In the genomic region with DNA sequence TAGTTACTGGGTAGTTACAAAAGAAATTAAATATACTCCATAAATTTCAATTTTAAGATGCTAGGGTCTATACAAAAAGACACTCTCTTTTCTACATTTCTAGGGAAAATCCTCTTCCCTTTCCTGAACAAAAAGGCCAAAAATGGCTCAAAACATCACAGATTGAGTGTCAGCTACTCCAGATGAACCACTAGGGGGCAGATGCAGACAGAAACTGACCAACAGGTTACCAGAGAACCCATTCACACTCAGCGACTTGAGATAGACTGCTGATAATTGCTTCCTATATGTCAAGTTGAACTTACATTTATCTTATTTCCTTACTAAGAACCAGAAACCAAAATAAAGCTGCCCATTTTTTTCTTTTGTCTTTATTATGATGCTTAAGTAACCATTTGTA, we compare ENCODE assay signal across 9 cellular contexts.
A peak's percentile ranks its signal among the peaks of the same experiment; 100 is the strongest.
DNase-seq lines count a peak whose midpoint lies in the region; ATAC-seq and TF ChIP-seq lines count a peak whose summit lies in the region.
"Had no signal": no experiment of that assay in that cellular context is flagged by ENCODE, and none has a peak within 500 bp of the region (broad histone marks: within the 10 kb centered on the region; RNA-seq: fewer than 3 reads in every experiment).

No MANE protein-coding gene starts in this region.

- H4K20me1 ChIP-seq in GM23338 (replicated peaks; ENCODE audit: insufficient read depth) = no peaks in the 10 kb centered on the region

- no peak overlapping the region for H3K27ac ChIP-seq in C4-2B
- H3K27ac ChIP-seq in GM23338 (ENCODE audit: low read depth) = no peak overlapping the region
- no peak overlapping the region for H3K27ac ChIP-seq in tibial nerve
- H3K27ac ChIP-seq: coronary artery had no signal

- 39 to 73% methylated on average over 1 of the region's 1 CpG for WGBS in tibial nerve, 2 donors

- peaks cover 2% of the 10 kb centered on the region; the same call in 2 of the 3 replicates for H3K9me3 Mint-ChIP-seq in GM23338

- TF ChIP-seq POLR2A in tibial nerve (IDR thresholded peaks at IDR 0.05) = no peak

- peaks cover 6% of the 10 kb centered on the region for H3K27me3 Mint-ChIP-seq in GM23338 (ENCODE audit: insufficient read depth, low read depth, poor library complexity)

- no peak overlapping the region for H3K4me3 Mint-ChIP-seq in GM23338

- no peak overlapping the region for H2AFZ ChIP-seq in GM23338

- no peaks in the 10 kb centered on the region for H3K9me3 ChIP-seq in tibial nerve

- H3K36me3 ChIP-seq in GM23338 (ENCODE audit: insufficient read depth) (no peaks in the 10 kb centered on the region), tibial nerve (no peaks in the 10 kb centered on the region)

- peak; percentile 55 for TF ChIP-seq CTCF in C4-2B (conservative IDR thresholded peaks at IDR 0.05)
- TF ChIP-seq CTCF in GM23338 (conservative IDR thresholded peaks at IDR 0.05; ENCODE audit: low read depth in 2 of 2) = peak; percentile 65 to 71
- peak in 1 of 5 experiments; percentile 9 for TF ChIP-seq CTCF in tibial nerve (IDR thresholded peaks at IDR 0.05)
- TF ChIP-seq CTCF in omental fat pad (IDR thresholded peaks at IDR 0.05) = no peak

- no peak for TF ChIP-seq EP300 in tibial nerve (IDR thresholded peaks at IDR 0.05)

- H3K27ac Mint-ChIP-seq in GM23338 = no peak overlapping the region

- H3K36me3 Mint-ChIP-seq in GM23338 (ENCODE audit: low read depth) = no peaks in the 10 kb centered on the region

- H3K27me3 ChIP-seq in GM23338 (ENCODE audit: insufficient read depth) (no peaks in the 10 kb centered on the region), tibial nerve (no peaks in the 10 kb centered on the region)

- H3F3A ChIP-seq in GM23338 (replicated peaks; ENCODE audit: low read depth) = no peaks in the 10 kb centered on the region

- no peaks in the 10 kb centered on the region for H3K4me1 Mint-ChIP-seq in GM23338

- H3K4me1 ChIP-seq in GM23338 (ENCODE audit: insufficient read depth) = no peaks in the 10 kb centered on the region
- no peaks in the 10 kb centered on the region for H3K4me1 ChIP-seq in tibial nerve

- ATAC-seq in GM23338 (no peak), omental fat pad (ENCODE audit: low FRiP score) (no peak), GM21447 (IDR thresholded peaks at IDR 0.05; ENCODE audit: unreplicated experiment) (no peak)

- no peaks in the 10 kb centered on the region for H3K79me2 ChIP-seq in GM23338 (replicated peaks; ENCODE audit: insufficient read depth)

- no peak overlapping the region for H3K4me2 ChIP-seq in GM23338

- H3K4me3 ChIP-seq in GM23338 = no peak overlapping the region
- H3K4me3 ChIP-seq in tibial nerve = no peak overlapping the region
- H3K4me3 ChIP-seq: coronary artery had no signal

- DNase-seq in GM23338 (ENCODE audit: low spot score) (peak; percentile 56), SK-N-DZ (ENCODE audit: low spot score) (peak; percentile 24), iPS-NIHi7 (ENCODE audit: extremely low spot score) (peak; percentile 73), tibial nerve (ENCODE audit: low spot score in 2 of 2) (no peak), omental fat pad (ENCODE audit: low spot score) (no peak), NCI-H226 (no peak)

- no peaks in the 10 kb centered on the region; the same call in 1 of the 2 replicates for H3K9me2 ChIP-seq in GM23338 (ENCODE audit: insufficient read depth)

TF ChIP-seq in GM23338, 12 proteins besides CTCF, POLR2A, EP300 and RAD21 (continues in another document):
- TF ChIP-seq NANOG (IDR thresholded peaks at IDR 0.05; ENCODE audit: borderline replicate concordance) = no peak
- TF ChIP-seq JUNB (IDR thresholded peaks at IDR 0.05; ENCODE audit: unreplicated experiment) = no peak
- no peak for TF ChIP-seq EZH2 (IDR thresholded peaks at IDR 0.05; ENCODE audit: low read depth, unreplicated experiment)
- TF ChIP-seq POLR2AphosphoS5 (IDR thresholded peaks at IDR 0.05; ENCODE audit: low read depth) = no peak
- TF ChIP-seq EZH2phosphoT487 (IDR thresholded peaks at IDR 0.05; ENCODE audit: unreplicated experiment) = no peak
- TF ChIP-seq CREB1 (CRISPR knock-in tag; IDR thresholded peaks at IDR 0.05; ENCODE audit: low read depth) = no peak
- no peak for TF ChIP-seq STAT1 (IDR thresholded peaks at IDR 0.05; ENCODE audit: unreplicated experiment)
- no peak for TF ChIP-seq ZNF331 (CRISPR knock-in tag; IDR thresholded peaks at IDR 0.05; ENCODE audit: low read depth)
- TF ChIP-seq, protein P1, sequence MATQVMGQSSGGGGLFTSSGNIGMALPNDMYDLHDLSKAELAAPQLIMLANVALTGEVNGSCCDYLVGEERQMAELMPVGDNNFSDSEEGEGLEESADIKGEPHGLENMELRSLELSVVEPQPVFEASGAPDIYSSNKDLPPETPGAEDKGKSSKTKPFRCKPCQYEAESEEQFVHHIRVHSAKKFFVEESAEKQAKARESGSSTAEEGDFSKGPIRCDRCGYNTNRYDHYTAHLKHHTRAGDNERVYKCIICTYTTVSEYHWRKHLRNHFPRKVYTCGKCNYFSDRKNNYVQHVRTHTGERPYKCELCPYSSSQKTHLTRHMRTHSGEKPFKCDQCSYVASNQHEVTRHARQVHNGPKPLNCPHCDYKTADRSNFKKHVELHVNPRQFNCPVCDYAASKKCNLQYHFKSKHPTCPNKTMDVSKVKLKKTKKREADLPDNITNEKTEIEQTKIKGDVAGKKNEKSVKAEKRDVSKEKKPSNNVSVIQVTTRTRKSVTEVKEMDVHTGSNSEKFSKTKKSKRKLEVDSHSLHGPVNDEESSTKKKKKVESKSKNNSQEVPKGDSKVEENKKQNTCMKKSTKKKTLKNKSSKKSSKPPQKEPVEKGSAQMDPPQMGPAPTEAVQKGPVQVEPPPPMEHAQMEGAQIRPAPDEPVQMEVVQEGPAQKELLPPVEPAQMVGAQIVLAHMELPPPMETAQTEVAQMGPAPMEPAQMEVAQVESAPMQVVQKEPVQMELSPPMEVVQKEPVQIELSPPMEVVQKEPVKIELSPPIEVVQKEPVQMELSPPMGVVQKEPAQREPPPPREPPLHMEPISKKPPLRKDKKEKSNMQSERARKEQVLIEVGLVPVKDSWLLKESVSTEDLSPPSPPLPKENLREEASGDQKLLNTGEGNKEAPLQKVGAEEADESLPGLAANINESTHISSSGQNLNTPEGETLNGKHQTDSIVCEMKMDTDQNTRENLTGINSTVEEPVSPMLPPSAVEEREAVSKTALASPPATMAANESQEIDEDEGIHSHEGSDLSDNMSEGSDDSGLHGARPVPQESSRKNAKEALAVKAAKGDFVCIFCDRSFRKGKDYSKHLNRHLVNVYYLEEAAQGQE (IDR thresholded peaks at IDR 0.05; ENCODE audit: unreplicated experiment) = no peak
- no peak for TF ChIP-seq ZNF462 (CRISPR knock-in tag; IDR thresholded peaks at IDR 0.05)

Comparison
In these comparisons a context has a peak if more than half of its experiments do, and no peak if none do; other contexts are left out.
1. CTCF ChIP-seq: peak in C4-2B (single experiment) and GM23338 (2 of 2); none in omental fat pad (0 of 3).
2. DNase-seq: peak in GM23338 (single experiment), SK-N-DZ (single experiment) and iPS-NIHi7 (single experiment); none in tibial nerve (0 of 2), omental fat pad (single experiment) and NCI-H226 (single experiment).